ENCODE assay signal across 29 cellular contexts in genomic region chr9:133489253-133490190, GRCh38. TPM values are rescaled to one million over a fixed set of nuclear protein-coding genes. Genes with fewer than 3 reads are reported as not detected.
DNase-seq lines count a peak whose midpoint lies in the region; ATAC-seq, FAIRE-seq and TF ChIP-seq lines count a peak whose summit lies in the region.
"Had no signal": no experiment of that assay in that cellular context is flagged by ENCODE, and none has a peak within 500 bp of the region (broad histone marks: within the 10 kb centered on the region; RNA-seq: fewer than 3 reads in every experiment).

No MANE protein-coding gene starts in this region.

- TF ChIP-seq RAD21 in K562 (CRISPR knock-in tag; conservative IDR thresholded peaks at IDR 0.05 in 1 of 2, IDR thresholded peaks at IDR 0.05 in 1 of 2): no peak

- TF ChIP-seq EP300 in K562 (IDR thresholded peaks at IDR 0.05; ENCODE audit: low read length) (no peak), suprapubic skin (IDR thresholded peaks at IDR 0.05) (no peak)

- 18% methylated on average over 16 of the region's 19 CpGs for WGBS in K562 (ENCODE audit: insufficient coverage, low coverage, missing lambda C conversion rate)
- WGBS in suprapubic skin: 83% methylated on average over 17 of the region's 19 CpGs

- H3K27ac Mint-ChIP-seq in CD14-positive monocyte (no peak overlapping the region), neural progenitor cell (no peak overlapping the region)
- H3K27ac Mint-ChIP-seq: T-helper 2 cell treated with Interferon-gamma antibody and Interleukin-4, amounts not matched to agents 5 μg/mL and 100 μg/mL, for 36 hours had no signal

- no peaks in the 10 kb centered on the region for H4K20me1 ChIP-seq in K562 (replicated peaks; ENCODE audit: control insufficient read depth, insufficient read depth, low read length)
- no peaks in the 10 kb centered on the region for H4K20me1 ChIP-seq in neural progenitor cell (ENCODE audit: low read depth)

- H3K9me1 ChIP-seq in K562 (ENCODE audit: control insufficient read depth, insufficient read depth, low read length): no peaks in the 10 kb centered on the region

- in situ Hi-C loops in K562 (cut with MboI): loop anchor here (5.0 kb wide), 1 partner anchor 302 kb away; no protein-coding TSS in a partner anchor

- H2AFZ ChIP-seq in K562 (ENCODE audit: low read depth, low read length): no peak overlapping the region
- no peak overlapping the region for H2AFZ ChIP-seq in neural progenitor cell (replicated peaks)

- DNase-seq in CD14-positive monocyte (ENCODE audit: low spot score): peak; percentile 10
- peak; percentile 79 for DNase-seq in H4 (ENCODE audit: low spot score)
- no peak for DNase-seq in K562 (ENCODE audit: extremely low read depth in 1 of 4, low spot score in 3 of 4)
- no peak for DNase-seq in neural progenitor cell (ENCODE audit: low spot score)
- DNase-seq in suprapubic skin (ENCODE audit: low spot score in 2 of 2): no peak
- DNase-seq in NCI-H446 (lab: John Stamatoyannopoulos, UW): no peak
- DNase-seq in midbrain (lab: John Stamatoyannopoulos, UW): no peak
- DNase-seq: activated CD4-positive, alpha-beta T cell treated with anti-CD3 and anti-CD28 coated beads for 48 hours; activated T-cell treated with anti-CD3 and anti-CD28 coated beads, Interleukin-2, amount 50 U/mL, for 48 hours; colonic mucosa; effector CD8-positive, alpha-beta T cell; GDM1; head of caudate nucleus; mammary epithelial cell; NCI-H1436 treated with DMSO at 0.1 percent for 48 hours; NCI-H446 treated with DMSO at 0.1 percent for 48 hours; stimulated activated CD8-positive, alpha-beta memory T cell treated with anti-CD3 and anti-CD28 coated beads, Interleukin-4, amount 100 ng/mL, for 48 hours; stomach had no signal

- H3K27ac ChIP-seq in K562 (ENCODE audit: extremely low read depth, low read depth, low read length) (no peak overlapping the region), neural progenitor cell (no peak overlapping the region), suprapubic skin (no peak overlapping the region)
- H3K27ac ChIP-seq: breast epithelium, colonic mucosa, KMS-11, psoas muscle, stomach, tibial nerve had no signal

- H3K4me3 ChIP-seq in K562 (no peak overlapping the region), neural progenitor cell (no peak overlapping the region), suprapubic skin (no peak overlapping the region)
- H3K4me3 ChIP-seq: breast epithelium, colonic mucosa, psoas muscle, stomach, tibial nerve had no signal

- FAIRE-seq in K562 (lab: Jason Lieb, UNC): no peak
- FAIRE-seq: HTR-8/SVneo had no signal

- H3K79me2 ChIP-seq in K562 (ENCODE audit: control insufficient read depth, insufficient read depth, low read length): no peaks in the 10 kb centered on the region
- H3K79me2 ChIP-seq in neural progenitor cell (ENCODE audit: low read depth): no peaks in the 10 kb centered on the region

- no TSS peak for BruUV-seq in K562 (replicated peaks; lab: Mats Ljungman, UMichigan)

- no peak for TF ChIP-seq CTCF in CD14-positive monocyte (IDR thresholded peaks at IDR 0.05)
- TF ChIP-seq CTCF in K562 (IDR thresholded peaks at IDR 0.05 in 2 of 3, conservative IDR thresholded peaks at IDR 0.05 in 1 of 3; ENCODE audit: insufficient read depth in 2 of 3, low read depth in 1 of 3, low read length in 3 of 3): no peak
- TF ChIP-seq CTCF in neural progenitor cell (IDR thresholded peaks at IDR 0.05): no peak
- TF ChIP-seq CTCF in suprapubic skin (IDR thresholded peaks at IDR 0.05): no peak

- H3K9me3 Mint-ChIP-seq in CD14-positive monocyte (no peaks in the 10 kb centered on the region), neural progenitor cell (no peaks in the 10 kb centered on the region)
- H3K9me3 Mint-ChIP-seq: T-helper 2 cell treated with Interferon-gamma antibody and Interleukin-4, amounts not matched to agents 5 μg/mL and 100 μg/mL, for 36 hours had no signal

- no peak overlapping the region for H3K4me2 ChIP-seq in K562 (ENCODE audit: insufficient read depth, low read length)
- H3K4me2 ChIP-seq in neural progenitor cell: no peak overlapping the region
- H3K4me2 ChIP-seq: KMS-11 had no signal

- no peaks in the 10 kb centered on the region for H3K9me3 ChIP-seq in K562 (replicated peaks; ENCODE audit: control insufficient read depth, insufficient read depth, low read depth, low read length)
- no peaks in the 10 kb centered on the region for H3K9me3 ChIP-seq in neural progenitor cell (ENCODE audit: low read depth)
- no peaks in the 10 kb centered on the region for H3K9me3 ChIP-seq in suprapubic skin
- H3K9me3 ChIP-seq: breast epithelium, colonic mucosa, psoas muscle, stomach, tibial nerve had no signal

- H3K4me1 Mint-ChIP-seq in CD14-positive monocyte: peaks cover 5% of the 10 kb centered on the region
- H3K4me1 Mint-ChIP-seq in neural progenitor cell: peaks cover 9% of the 10 kb centered on the region

- TF ChIP-seq POLR2A in K562 (conservative IDR thresholded peaks at IDR 0.05) (no peak), suprapubic skin (IDR thresholded peaks at IDR 0.05) (no peak)

- intact Hi-C loops in CD14-positive monocyte (cut with micrococcal nuclease) (loop anchor here in 1 of 2 donors (10.0 kb wide), 1 partner anchor 465 kb away; no protein-coding TSS in a partner anchor), K562 (cut with micrococcal nuclease) (no loop called here)

- H3K27me3 ChIP-seq in K562 (ENCODE audit: control insufficient read depth in 2 of 2, insufficient read depth in 2 of 2, low read length in 2 of 2): peaks cover 32 to 83% of the 10 kb centered on the region in 2 experiments; a peak in 4 of 5 replicates
- H3K27me3 ChIP-seq in neural progenitor cell: no peaks in the 10 kb centered on the region
- H3K27me3 ChIP-seq in suprapubic skin: peaks cover 20% of the 10 kb centered on the region
- H3K27me3 ChIP-seq: colonic mucosa, tibial nerve had no signal

- H3K9ac ChIP-seq in K562 (ENCODE audit: insufficient read depth in 1 of 2, low read depth in 2 of 2, low read length in 2 of 2) (peak overlapping the region in 1 of 2 experiments; percentile 78; a peak in 2 of 4 replicates), neural progenitor cell (peak overlapping the region; percentile 13)
- H3K9ac ChIP-seq: KMS-11 had no signal

- no peak for ATAC-seq in K562
- ATAC-seq: HCT116, psoas muscle had no signal

- H3K27me3 Mint-ChIP-seq in CD14-positive monocyte (ENCODE audit: low read depth in 3 of 3): peaks cover 3 to 11% (median 5%) of the 10 kb centered on the region in 3 donors
- peaks cover 10% of the 10 kb centered on the region for H3K27me3 Mint-ChIP-seq in neural progenitor cell (ENCODE audit: insufficient read depth, low read depth)

- CTCF ChIA-PET in K562 (lab: Yijun Ruan, JAX; ENCODE audit: low intra/inter-chr PET ratio): no interaction called here

- H3K36me3 ChIP-seq in K562 (ENCODE audit: control insufficient read depth, insufficient read depth, low read length): no peaks in the 10 kb centered on the region
- H3K36me3 ChIP-seq in neural progenitor cell: no peaks in the 10 kb centered on the region
- no peaks in the 10 kb centered on the region for H3K36me3 ChIP-seq in suprapubic skin
- H3K36me3 ChIP-seq: breast epithelium, colonic mucosa, stomach, tibial nerve had no signal

- H3F3A ChIP-seq in neural progenitor cell (ENCODE audit: low read depth): no peaks in the 10 kb centered on the region

- H3K36me3 Mint-ChIP-seq in CD14-positive monocyte (no peaks in the 10 kb centered on the region), neural progenitor cell (no peaks in the 10 kb centered on the region)

- peaks cover 0 to 53% of the 10 kb centered on the region in 2 experiments; a peak in 3 of 5 replicates for H3K4me1 ChIP-seq in K562 (replicated peaks in 1 of 2; ENCODE audit: control insufficient read depth in 2 of 2, insufficient read depth in 2 of 2, low read length in 2 of 2)
- no peaks in the 10 kb centered on the region for H3K4me1 ChIP-seq in neural progenitor cell
- peaks cover 11% of the 10 kb centered on the region for H3K4me1 ChIP-seq in suprapubic skin
- H3K4me1 ChIP-seq: breast epithelium, colonic mucosa had no signal

- H3K4me3 Mint-ChIP-seq in CD14-positive monocyte: no peak overlapping the region
- H3K4me3 Mint-ChIP-seq in neural progenitor cell: no peak overlapping the region
- H3K4me3 Mint-ChIP-seq: T-helper 2 cell treated with Interferon-gamma antibody and Interleukin-4, amounts not matched to agents 5 μg/mL and 100 μg/mL, for 36 hours had no signal

- POLR2A ChIA-PET in K562 (lab: Yijun Ruan, JAX): interaction anchor here (1.0 kb wide), 1 partner anchor 139 kb away, joined by 3 read pairs; no protein-coding TSS in a partner anchor

RNA-seq across cellular contexts. Expression of gene SLC2A6, which starts 10.6 kb away (rescaled TPM):
- polyA plus RNA-seq in CD14-positive monocyte (10 to 100 TPM; 43.2 to 60.4 TPM), K562 (2011; rRNA removed) (0.08 and 0.22 TPM in 2 replicates), K562 (2014; fragmentation: Illumina TruSeq; extraction: Trizol) (not detected in 2 replicates), K562 (2014; fragmentation: Nextera tagmentation; extraction: Ambion mirVana) (not detected), K562 (2014; rRNA removed) (0.27 and 0.39 TPM in 2 replicates)
- total RNA-seq in H4 (2014; rRNA removed; shearing (Covaris generic)): 4.0 and 5.1 TPM in 2 replicates
- total RNA-seq in K562 (2011; cell fraction: chromatin; rRNA removed; ENCODE audit: low replicate concordance): 0.32 and 1.7 TPM in 2 replicates
- 1.2 and 1.8 TPM in 2 replicates for total RNA-seq in K562 (2011; cell fraction: nucleolus; rRNA removed)
- 0.53 and 1.3 TPM in 2 replicates for total RNA-seq in K562 (2011; cell fraction: nucleoplasm; rRNA removed)
- total RNA-seq in K562 (2014; rRNA removed) (0.09 and 0.41 TPM in 2 replicates), K562 (2014; rRNA removed; fragmentation: Illumina TruSeq; extraction: Trizol) (0.04 and 0.06 TPM in 2 replicates), K562 (2015; rRNA removed; fragmentation: Illumina TruSeq; extraction: Trizol) (0.04 TPM in 1 of 2 replicates, not detected in the other), K562 (2021) (0.16 and 0.38 TPM in 2 replicates), neural progenitor cell (ENCODE audit: low replicate concordance) (2.3 and 8.8 TPM in 2 replicates), suprapubic skin (1 to 10 TPM in 1 of 4 donors, under 1 TPM in 3; 0.29 to 3.7 (median 0.49) TPM)
- 0.19 and 0.58 TPM in 2 replicates for polyA plus RNA-seq in K562 (2011; cell fraction: cytosol; rRNA removed)
- polyA plus RNA-seq in K562 (2011; cell fraction: nucleus; rRNA removed): 0.32 and 0.61 TPM in 2 replicates
- polyA plus RNA-seq in K562 (2012): 0.17 and 0.24 TPM in 2 replicates
- polyA minus RNA-seq in K562 (2011; rRNA and poly(A)+ RNA removed): 0.09 and 0.21 TPM in 2 replicates
- polyA minus RNA-seq in K562 (2011; cell fraction: cytosol; rRNA and poly(A)+ RNA removed): 0.48 and 0.64 TPM in 2 replicates
- 0.81 and 1.4 TPM in 2 replicates for polyA minus RNA-seq in K562 (2011; cell fraction: nucleus; rRNA and poly(A)+ RNA removed)

RNA-seq across cellular contexts. Expression of gene CACFD1, which starts 29.7 kb away (rescaled TPM):
- 1 to 10 TPM; 5.0 to 5.1 TPM for polyA plus RNA-seq in CD14-positive monocyte
- total RNA-seq in H4 (2014; rRNA removed; shearing (Covaris generic)): 2.5 TPM in 2 replicates
- total RNA-seq in K562 (2011; cell fraction: chromatin; rRNA removed; ENCODE audit: low replicate concordance): 2.9 and 4.1 TPM in 2 replicates
- 3.4 and 4.7 TPM in 2 replicates for total RNA-seq in K562 (2011; cell fraction: nucleolus; rRNA removed)
- total RNA-seq in K562 (2011; cell fraction: nucleoplasm; rRNA removed): 3.2 and 5.5 TPM in 2 replicates
- 1.1 and 1.2 TPM in 2 replicates for total RNA-seq in K562 (2014; rRNA removed)
- 0.11 and 0.13 TPM in 2 replicates for total RNA-seq in K562 (2014; rRNA removed; fragmentation: Illumina TruSeq; extraction: Trizol)
- total RNA-seq in K562 (2015; rRNA removed; fragmentation: Illumina TruSeq; extraction: Trizol): 0.54 and 0.64 TPM in 2 replicates
- total RNA-seq in K562 (2021): 1.4 and 1.8 TPM in 2 replicates
- polyA plus RNA-seq in K562 (2011; rRNA removed): 0.87 and 1.2 TPM in 2 replicates
- polyA plus RNA-seq in K562 (2011; cell fraction: cytosol; rRNA removed): 0.77 and 1.1 TPM in 2 replicates
- 1.3 and 2.3 TPM in 2 replicates for polyA plus RNA-seq in K562 (2011; cell fraction: nucleus; rRNA removed)
- 0.89 and 3.8 TPM in 2 replicates for polyA plus RNA-seq in K562 (2012)
- 0.16 and 0.37 TPM in 2 replicates for polyA plus RNA-seq in K562 (2014; fragmentation: Illumina TruSeq; extraction: Trizol)
- not detected for polyA plus RNA-seq in K562 (2014; fragmentation: Nextera tagmentation; extraction: Ambion mirVana)
- 1.1 and 1.4 TPM in 2 replicates for polyA plus RNA-seq in K562 (2014; rRNA removed)
- polyA minus RNA-seq in K562 (2011; rRNA and poly(A)+ RNA removed): 0.57 and 0.70 TPM in 2 replicates
- polyA minus RNA-seq in K562 (2011; cell fraction: cytosol; rRNA and poly(A)+ RNA removed): 0.67 and 0.82 TPM in 2 replicates
- polyA minus RNA-seq in K562 (2011; cell fraction: nucleus; rRNA and poly(A)+ RNA removed): 1.7 and 1.8 TPM in 2 replicates
- 15.7 and 29.3 TPM in 2 replicates for total RNA-seq in neural progenitor cell (ENCODE audit: low replicate concordance)
- total RNA-seq in suprapubic skin: 10 to 100 TPM in 2 of 4 donors, 1 to 10 TPM in 2; 6.8 to 11.6 (median 9.4) TPM

RNA-seq across cellular contexts. Expression of gene MYMK, which starts 35.2 kb away (rescaled TPM):
- polyA plus RNA-seq in CD14-positive monocyte (not detected), K562 (2011; rRNA removed) (not detected in 2 replicates), K562 (2014; fragmentation: Illumina TruSeq; extraction: Trizol) (not detected in 2 replicates), K562 (2014; fragmentation: Nextera tagmentation; extraction: Ambion mirVana) (not detected), K562 (2014; rRNA removed) (not detected in 2 replicates)
- total RNA-seq in H4 (2014; rRNA removed; shearing (Covaris generic)): not detected in 2 replicates
- total RNA-seq in K562 (2011; cell fraction: chromatin; rRNA removed; ENCODE audit: low replicate concordance): not detected in 2 replicates
- not detected in 2 replicates for total RNA-seq in K562 (2011; cell fraction: nucleolus; rRNA removed)
- not detected in 2 replicates for total RNA-seq in K562 (2011; cell fraction: nucleoplasm; rRNA removed)
- total RNA-seq in K562 (2014; rRNA removed) (not detected in 2 replicates), K562 (2014; rRNA removed; fragmentation: Illumina TruSeq; extraction: Trizol) (not detected in 2 replicates), K562 (2015; rRNA removed; fragmentation: Illumina TruSeq; extraction: Trizol) (not detected in 2 replicates), K562 (2021) (not detected in 2 replicates), neural progenitor cell (ENCODE audit: low replicate concordance) (not detected in 2 replicates), suprapubic skin (not detected)
- polyA plus RNA-seq in K562 (2011; cell fraction: cytosol; rRNA removed): not detected in 2 replicates
- polyA plus RNA-seq in K562 (2011; cell fraction: nucleus; rRNA removed): not detected in 2 replicates
- not detected in 2 replicates for polyA plus RNA-seq in K562 (2012)
- polyA minus RNA-seq in K562 (2011; rRNA and poly(A)+ RNA removed): not detected in 2 replicates
- polyA minus RNA-seq in K562 (2011; cell fraction: cytosol; rRNA and poly(A)+ RNA removed): not detected in 2 replicates
- not detected in 2 replicates for polyA minus RNA-seq in K562 (2011; cell fraction: nucleus; rRNA and poly(A)+ RNA removed)
- total RNA-seq: breast epithelium, colonic mucosa, epithelial cell of proximal tubule, kidney epithelial cell, mammary epithelial cell, stomach had no signal
- polyA plus RNA-seq: adipose tissue, BJ, mammary epithelial cell, stomach had no signal

RNA-seq across cellular contexts. Expression of gene ADAMTSL2, which starts 45.0 kb away (rescaled TPM):
- polyA plus RNA-seq in CD14-positive monocyte (not detected), K562 (2011; rRNA removed) (not detected in 2 replicates), K562 (2014; fragmentation: Illumina TruSeq; extraction: Trizol) (not detected in 2 replicates), K562 (2014; fragmentation: Nextera tagmentation; extraction: Ambion mirVana) (not detected), K562 (2014; rRNA removed) (not detected in 2 replicates)
- total RNA-seq in H4 (2014; rRNA removed; shearing (Covaris generic)): not detected in 2 replicates
- 0.07 TPM in 1 of 2 replicates, not detected in the other for total RNA-seq in K562 (2011; cell fraction: chromatin; rRNA removed; ENCODE audit: low replicate concordance)
- not detected in 2 replicates for total RNA-seq in K562 (2011; cell fraction: nucleolus; rRNA removed)
- total RNA-seq in K562 (2011; cell fraction: nucleoplasm; rRNA removed): not detected in 2 replicates
- total RNA-seq in K562 (2014; rRNA removed) (not detected in 2 replicates), K562 (2014; rRNA removed; fragmentation: Illumina TruSeq; extraction: Trizol) (not detected in 2 replicates), K562 (2015; rRNA removed; fragmentation: Illumina TruSeq; extraction: Trizol) (not detected in 2 replicates), K562 (2021) (0.04 TPM in 1 of 2 replicates, not detected in the other), neural progenitor cell (ENCODE audit: low replicate concordance) (0.30 and 0.99 TPM in 2 replicates), suprapubic skin (under 1 TPM; 0.16 to 0.85 (median 0.46) TPM)
- 0.01 TPM in 1 of 2 replicates, not detected in the other for polyA plus RNA-seq in K562 (2011; cell fraction: cytosol; rRNA removed)
- not detected in 2 replicates for polyA plus RNA-seq in K562 (2011; cell fraction: nucleus; rRNA removed)
- 0.04 TPM in 1 of 2 replicates, not detected in the other for polyA plus RNA-seq in K562 (2012)
- polyA minus RNA-seq in K562 (2011; rRNA and poly(A)+ RNA removed): not detected in 2 replicates
- not detected in 2 replicates for polyA minus RNA-seq in K562 (2011; cell fraction: cytosol; rRNA and poly(A)+ RNA removed)
- polyA minus RNA-seq in K562 (2011; cell fraction: nucleus; rRNA and poly(A)+ RNA removed): not detected in 2 replicates
- total RNA-seq: epithelial cell of proximal tubule had no signal
- polyA plus RNA-seq: BJ, mammary epithelial cell had no signal

Comparison
In these comparisons a context has a peak if more than half of its experiments do, and no peak if none do; other contexts are left out.
1. DNase-seq: peak in CD14-positive monocyte (single experiment) and H4 (single experiment); none in K562 (0 of 4), neural progenitor cell (single experiment), suprapubic skin (0 of 2), NCI-H446 (0 of 2) and midbrain (single experiment).